Comparison of ENCODE assay signal across 8 cellular contexts in genomic region chr10:103712898-103713498, GRCh38.
DNase-seq lines count a peak whose midpoint lies in the region; ATAC-seq and TF ChIP-seq lines count a peak whose summit lies in the region.

No MANE protein-coding gene starts in this region.

- no peak for ATAC-seq in GM19023 (IDR thresholded peaks at IDR 0.05; ENCODE audit: unreplicated experiment)

- no peaks in the 10 kb centered on the region for H3K9me3 ChIP-seq in breast epithelium

- peak overlapping the region; percentile 0 to 45 for H3K27ac ChIP-seq in breast epithelium

- peak; percentile 77 for TF ChIP-seq CTCF in WI38 (IDR thresholded peaks at IDR 0.05; ENCODE audit: low read depth, low read length)
- TF ChIP-seq CTCF in breast epithelium (IDR thresholded peaks at IDR 0.05): peak; percentile 88 to 99 (median 97)

- peaks cover 5 to 23% of the 10 kb centered on the region in 2 donors for H3K4me1 ChIP-seq in breast epithelium

- intact Hi-C loops in breast epithelium (cut with DNase I; ENCODE audit: low total_unique reads): no loop called here

- no peaks in the 10 kb centered on the region for H3K27me3 ChIP-seq in breast epithelium

- DNase-seq in DMS53 (lab: John Stamatoyannopoulos, UW): peak; percentile 80
- DNase-seq in H4 (ENCODE audit: low spot score): peak; percentile 66
- peak; percentile 30 for DNase-seq in NCI-H2107 (lab: John Stamatoyannopoulos, UW)
- DNase-seq in breast epithelium (ENCODE audit: low spot score in 2 of 2): peak; percentile 82 to 86
- DNase-seq in islet precursor cell: peak; percentile 90
- DNase-seq in stimulated activated CD4-positive, alpha-beta T cell treated with anti-CD3 and anti-CD28 coated beads, Interleukin-1b, Interleukin-23, amount 100 ng/mL, for 4 hours (ENCODE audit: low read depth in 2 of 2): peak; percentile 77

- H3K36me3 ChIP-seq in breast epithelium: no peaks in the 10 kb centered on the region

- H3K4me3 ChIP-seq in WI38 (ENCODE audit: low read depth, low read length) (no peak overlapping the region), breast epithelium (no peak overlapping the region)

- TF ChIP-seq POLR2A in breast epithelium (IDR thresholded peaks at IDR 0.05): no peak

Comparison
In these comparisons a context has a peak if more than half of its experiments do, and no peak if none do; other contexts are left out.
1. DNase-seq: peak in every context shown above with its lines; median percentile 90 in islet precursor cell; 84 in breast epithelium; 80 in DMS53; 77 in stimulated activated CD4-positive, alpha-beta T cell treated with anti-CD3 and anti-CD28 coated beads, Interleukin-1b, Interleukin-23, amount 100 ng/mL, for 4 hours; 66 in H4; 30 in NCI-H2107.